Comparison of ENCODE assay signal across 8 cellular contexts in genomic region chr11:68037481-68038225, GRCh38. TPM values are rescaled to one million over a fixed set of nuclear protein-coding genes. Genes with fewer than 3 reads are reported as not detected.
DNase-seq lines count a peak whose midpoint lies in the region; ATAC-seq and TF ChIP-seq lines count a peak whose summit lies in the region.

No MANE protein-coding gene starts in this region.

- peaks cover 2% of the 10 kb centered on the region for H3K36me3 Mint-ChIP-seq in activated T-cell treated with anti-CD3 and anti-CD28 coated beads, Interleukin-2, amount 50 U/mL, for 4 hours (ENCODE audit: insufficient read depth)
- peaks cover 35% of the 10 kb centered on the region for H3K36me3 Mint-ChIP-seq in activated T-helper 17 cell treated with anti-CD3 and anti-CD28 coated beads, Interleukin-2, amount 50 U/mL, for 72 hours (ENCODE audit: low read depth)

- H3K9me3 Mint-ChIP-seq in activated T-cell treated with anti-CD3 and anti-CD28 coated beads, Interleukin-2, amount 50 U/mL, for 4 hours: no peaks in the 10 kb centered on the region
- no peaks in the 10 kb centered on the region for H3K9me3 Mint-ChIP-seq in activated T-helper 17 cell treated with anti-CD3 and anti-CD28 coated beads, Interleukin-2, amount 50 U/mL, for 72 hours

- H3K27ac ChIP-seq in lower lobe of right lung (peak overlapping the region; percentile 93), tibial artery (peak overlapping the region; percentile 78 to 94)

- H3K4me1 ChIP-seq in lower lobe of right lung: peaks cover 72% of the 10 kb centered on the region
- H3K4me1 ChIP-seq in tibial artery: peaks cover 0 to 56% (median 42%) of the 10 kb centered on the region in 4 donors

- H3K27ac Mint-ChIP-seq in activated T-helper 17 cell treated with anti-CD3 and anti-CD28 coated beads, Interleukin-2, amount 50 U/mL, for 72 hours: peak overlapping the region; percentile 91

- intact Hi-C loops in lower lobe of right lung (cut with DNase I): no loop called here
- intact Hi-C loops in tibial artery (cut with DNase I; ENCODE audit: low total_unique reads): no loop called here

- H3K4me3 ChIP-seq in lower lobe of right lung (peak overlapping the region; percentile 98), tibial artery (peak overlapping the region in 1 of 2 donors; percentile 80)

- no peaks in the 10 kb centered on the region for H3K27me3 Mint-ChIP-seq in activated T-cell treated with anti-CD3 and anti-CD28 coated beads, Interleukin-2, amount 50 U/mL, for 4 hours (ENCODE audit: low read depth)
- no peaks in the 10 kb centered on the region for H3K27me3 Mint-ChIP-seq in activated T-helper 17 cell treated with anti-CD3 and anti-CD28 coated beads, Interleukin-2, amount 50 U/mL, for 72 hours

- H3K36me3 ChIP-seq in lower lobe of right lung: peaks cover 40% of the 10 kb centered on the region
- peaks cover 0 to 58% (median 24%) of the 10 kb centered on the region in 3 donors for H3K36me3 ChIP-seq in tibial artery

- H3K9me3 ChIP-seq in lower lobe of right lung (no peaks in the 10 kb centered on the region), tibial artery (no peaks in the 10 kb centered on the region)

- no peak for TF ChIP-seq CTCF in lower lobe of right lung (IDR thresholded peaks at IDR 0.05)
- TF ChIP-seq CTCF in tibial artery (IDR thresholded peaks at IDR 0.05): no peak

- no peaks in the 10 kb centered on the region for H3K27me3 ChIP-seq in lower lobe of right lung (ENCODE audit: low read depth)
- H3K27me3 ChIP-seq in tibial artery: no peaks in the 10 kb centered on the region

- H3K4me1 Mint-ChIP-seq in activated T-cell treated with anti-CD3 and anti-CD28 coated beads, Interleukin-2, amount 50 U/mL, for 4 hours (ENCODE audit: low read depth): peaks cover 26% of the 10 kb centered on the region
- peaks cover 7% of the 10 kb centered on the region for H3K4me1 Mint-ChIP-seq in activated T-helper 17 cell treated with anti-CD3 and anti-CD28 coated beads, Interleukin-2, amount 50 U/mL, for 72 hours

- no peak for ATAC-seq in activated T-cell treated with anti-CD3 and anti-CD28 coated beads, Interleukin-2, amount 50 U/mL, for 4 hours
- ATAC-seq in activated T-helper 17 cell treated with anti-CD3 and anti-CD28 coated beads, Interleukin-2, amount 50 U/mL, for 72 hours (replicated peaks): no peak
- no peak for ATAC-seq in lower lobe of right lung
- no peak for ATAC-seq in HG03025 (IDR thresholded peaks at IDR 0.05; ENCODE audit: low FRiP score, unreplicated experiment)

- no peak for DNase-seq in activated T-cell treated with anti-CD3 and anti-CD28 coated beads, Interleukin-2, amount 50 U/mL, for 4 hours
- DNase-seq in activated T-cell treated with anti-CD3 and anti-CD28 coated beads for 4 hours: no peak
- peak; percentile 43 for DNase-seq in lower lobe of right lung
- DNase-seq in tibial artery: no peak
- no peak for DNase-seq in SW 1271 (lab: John Stamatoyannopoulos, UW)
- no peak for DNase-seq in iPS-NIHi11 (ENCODE audit: low spot score)

- H3K4me3 Mint-ChIP-seq in activated T-cell treated with anti-CD3 and anti-CD28 coated beads, Interleukin-2, amount 50 U/mL, for 4 hours: peak overlapping the region; percentile 43
- H3K4me3 Mint-ChIP-seq in activated T-helper 17 cell treated with anti-CD3 and anti-CD28 coated beads, Interleukin-2, amount 50 U/mL, for 72 hours: peak overlapping the region; percentile 91

RNA-seq across cellular contexts. Expression of gene TCIRG1, which starts 1.2 kb away (rescaled TPM):
- total RNA-seq in activated T-cell treated with anti-CD3 and anti-CD28 coated beads, Interleukin-2, amount 50 U/mL, for 4 hours: 100 to 1,000 TPM in 2 of 3 donors, 10 to 100 TPM in 1; 87.0 to 109 (median 101) TPM
- 100 to 1,000 TPM; 217 to 244 TPM for total RNA-seq in activated T-helper 17 cell treated with anti-CD3 and anti-CD28 coated beads, Interleukin-2, amount 50 U/mL, for 72 hours
- total RNA-seq in lower lobe of right lung: 276 TPM

RNA-seq across cellular contexts. Expression of gene NDUFS8, which starts 7.2 kb away (rescaled TPM):
- total RNA-seq in activated T-cell treated with anti-CD3 and anti-CD28 coated beads, Interleukin-2, amount 50 U/mL, for 4 hours: 100 to 1,000 TPM; 157 to 173 (median 159) TPM
- total RNA-seq in activated T-helper 17 cell treated with anti-CD3 and anti-CD28 coated beads, Interleukin-2, amount 50 U/mL, for 72 hours: 100 to 1,000 TPM in 1 of 2 donors, 10 to 100 TPM in 1; 75.0 to 131 TPM
- total RNA-seq in lower lobe of right lung: 95.5 TPM

RNA-seq across cellular contexts. Expression of gene ALDH3B1, which starts 27.5 kb away (rescaled TPM):
- under 1 TPM in 2 of 3 donors, not detected in 1; 0.08 to 0.15 TPM for total RNA-seq in activated T-cell treated with anti-CD3 and anti-CD28 coated beads, Interleukin-2, amount 50 U/mL, for 4 hours
- under 1 TPM in 1 of 2 donors, not detected in 1; 0.08 TPM for total RNA-seq in activated T-helper 17 cell treated with anti-CD3 and anti-CD28 coated beads, Interleukin-2, amount 50 U/mL, for 72 hours
- total RNA-seq in lower lobe of right lung: 104 TPM

RNA-seq across cellular contexts. Expression of gene UNC93B1, which starts 33.8 kb away (rescaled TPM):
- 10 to 100 TPM; 12.8 to 15.6 (median 14.1) TPM for total RNA-seq in activated T-cell treated with anti-CD3 and anti-CD28 coated beads, Interleukin-2, amount 50 U/mL, for 4 hours
- total RNA-seq in activated T-helper 17 cell treated with anti-CD3 and anti-CD28 coated beads, Interleukin-2, amount 50 U/mL, for 72 hours: 10 to 100 TPM; 13.1 to 14.8 TPM
- 121 TPM for total RNA-seq in lower lobe of right lung

Comparison
In these comparisons a context has a peak if more than half of its experiments do, and no peak if none do; other contexts are left out.
1. RNA of gene ALDH3B1, which starts 27.5 kb away (total RNA-seq): 104 TPM in lower lobe of right lung (single experiment); 0.08 to 0.15 TPM in activated T-cell treated with anti-CD3 and anti-CD28 coated beads, Interleukin-2, amount 50 U/mL, for 4 hours and 0.08 TPM in activated T-helper 17 cell treated with anti-CD3 and anti-CD28 coated beads, Interleukin-2, amount 50 U/mL, for 72 hours; every median in the first group is over 10 times any median in the second.